Comparison of ENCODE assay signal across 1 cellular context in genomic region chr5:10124287-10124686, GRCh38.
TF ChIP-seq lines count a peak whose summit lies in the region.

No MANE protein-coding gene starts in this region.

TF ChIP-seq in HepG2, 621 proteins besides CTCF, POLR2A, EP300 and RAD21 (continued from another document):
- TF ChIP-seq ZNF318 (CRISPR knock-in tag; IDR thresholded peaks at IDR 0.05), result no peak
- no peak for TF ChIP-seq ZKSCAN5 (CRISPR knock-in tag; IDR thresholded peaks at IDR 0.05)
- TF ChIP-seq EZH2 (conservative IDR thresholded peaks at IDR 0.05; ENCODE audit: low read depth, low read length), result no peak
- TF ChIP-seq SAFB2 (CRISPR knock-in tag; IDR thresholded peaks at IDR 0.05; ENCODE audit: borderline replicate concordance, low read depth), result no peak
- no peak for TF ChIP-seq SP5 (CRISPR knock-in tag; IDR thresholded peaks at IDR 0.05; ENCODE audit: borderline replicate concordance, low read depth)
- TF ChIP-seq CBX2 (IDR thresholded peaks at IDR 0.05; ENCODE audit: low read depth, low read length), result no peak
- TF ChIP-seq CBX2 (CRISPR knock-in tag; IDR thresholded peaks at IDR 0.05; ENCODE audit: low read depth), result no peak
- TF ChIP-seq NCOA1 (CRISPR knock-in tag; IDR thresholded peaks at IDR 0.05), result no peak
- TF ChIP-seq ZFP36L1 (CRISPR knock-in tag; IDR thresholded peaks at IDR 0.05), result no peak
- no peak for TF ChIP-seq ZNF235 (CRISPR knock-in tag; IDR thresholded peaks at IDR 0.05; ENCODE audit: borderline replicate concordance)
- no peak for TF ChIP-seq ZBTB3 (CRISPR knock-in tag; IDR thresholded peaks at IDR 0.05; ENCODE audit: borderline replicate concordance, low read depth)
- TF ChIP-seq ZEB1 (IDR thresholded peaks at IDR 0.05; ENCODE audit: insufficient replicate concordance, low read depth), result no peak
- no peak for TF ChIP-seq IRF9 (CRISPR knock-in tag; IDR thresholded peaks at IDR 0.05; ENCODE audit: borderline replicate concordance)
